27 cellular contexts compared by ENCODE assay signal in genomic region chr9:35712762-35713400, GRCh38. TPM values are rescaled to one million over a fixed set of nuclear protein-coding genes. Genes with fewer than 3 reads are reported as not detected.
A peak's percentile ranks its signal among the peaks of the same experiment; 100 is the strongest.
DNase-seq lines count a peak whose midpoint lies in the region; FAIRE-seq and TF ChIP-seq lines count a peak whose summit lies in the region.
"Had no signal": no experiment of that assay in that cellular context is flagged by ENCODE, and none has a peak within 500 bp of the region (broad histone marks: within the 10 kb centered on the region; RNA-seq: fewer than 3 reads in every experiment).

No MANE protein-coding gene starts in this region.

- peak; percentile 21 to 22; a peak in 2 of 4 replicates for TF ChIP-seq RAD21 in H1 (IDR thresholded peaks at IDR 0.05 in 1 of 2, conservative IDR thresholded peaks at IDR 0.05 in 1 of 2; ENCODE audit: low read depth in 2 of 2, low read length in 2 of 2)

- no peaks in the 10 kb centered on the region for H3K23me2 ChIP-seq in H1 (ENCODE audit: low read depth, low read length)

- no peak overlapping the region for H2BK15ac ChIP-seq in H1 (ENCODE audit: low read length)

- H3K4me3 Mint-ChIP-seq in HFFc6: no peak overlapping the region
- H3K4me3 Mint-ChIP-seq: activated CD4-positive, alpha-beta T cell treated with anti-CD3 and anti-CD28 coated beads, Interleukin-2, amount 10 ng/mL, durations not matched to agents 24 days and 14 days; activated T-helper 1 cell treated with anti-CD3 and anti-CD28 coated beads, Interleukin-12 subunit alpha, Interleukin-12 subunit beta, Interleukin-2, Interleukin-4 antibody, amounts not matched to agents 30 ng/mL and 10 ng/mL and 1 ng/mL, durations not matched to agents 14 hours and 24 hours and 36 hours had no signal

- H3K4me1 Mint-ChIP-seq in HFFc6 (ENCODE audit: low read depth): peaks cover 15% of the 10 kb centered on the region; the same call in 1 of the 2 replicates

- H3K79me2 ChIP-seq in H1 (ENCODE audit: control insufficient read depth in 1 of 2, insufficient read depth in 2 of 2, low read length in 2 of 2): no peaks in the 10 kb centered on the region

- peaks cover 0 to 5% of the 10 kb centered on the region in 2 experiments for H4K20me1 ChIP-seq in H1 (replicated peaks in 1 of 2; ENCODE audit: control insufficient read depth in 1 of 2, insufficient read depth in 2 of 2, low read length in 2 of 2)

- no peak overlapping the region for H3K14ac ChIP-seq in H1 (ENCODE audit: insufficient read length)

- CTCF ChIA-PET in H1 (lab: Charles Lee; ENCODE audit: partially characterized antibody): interaction anchor here (0.5 to 13.8 kb wide), 15 partner anchors 9 to 208 kb away, joined by 3 to 199 read pairs (median 5); partner anchors contain the start of genes ARHGEF39, CCDC107, CREB3 and RMRP

- WGBS in H1 (ENCODE audit: extremely low coverage in 1 of 2, insufficient coverage in 1 of 2, insufficient read length in 1 of 2, insufficient replicate concordance in 2 of 2, low coverage in 1 of 2, low lambda C conversion rate in 2 of 2, missing lambda C conversion rate in 1 of 2), 2 experiments: 86% methylated on average over 11 of the region's 11 CpGs; no CpG with 5 or more reads in 1 of the 2 experiments

- H3K4me2 ChIP-seq in H1 (ENCODE audit: insufficient read depth in 1 of 2, low read depth in 2 of 2, low read length in 2 of 2): no peak overlapping the region
- H3K4me2 ChIP-seq: smooth muscle cell had no signal

- H3K36me3 ChIP-seq in H7 (replicated peaks; ENCODE audit: control insufficient read depth, insufficient read depth, low read length) (peaks cover 65% of the 10 kb centered on the region), H1 (ENCODE audit: control insufficient read depth in 2 of 4, insufficient read depth in 4 of 4, low read length in 3 of 4) (peaks cover 31 to 84% (median 60%) of the 10 kb centered on the region in 4 experiments; a peak in 7 of 8 replicates)

- H2BK20ac ChIP-seq in H1 (ENCODE audit: low read length): no peak overlapping the region

- no peak overlapping the region for H2AFZ ChIP-seq in H1 (ENCODE audit: low read length)

- H3K79me1 ChIP-seq in H1 (ENCODE audit: low read depth, low read length): peaks cover 3% of the 10 kb centered on the region; the same call in 1 of the 2 replicates

- POLR2A ChIA-PET in H1 (lab: Charles Lee; ENCODE audit: partially characterized antibody): interaction anchor here (0.7 to 10.5 kb wide), 8 partner anchors 8 to 43 kb away, joined by 3 to 51 read pairs (median 3); no protein-coding TSS in a partner anchor

- peak in 2 of 3 experiments; percentile 39 to 45; a peak in 3 of 4 replicates for TF ChIP-seq CTCF in H1 (IDR thresholded peaks at IDR 0.05; ENCODE audit: control extremely low read depth in 1 of 3, insufficient read depth in 1 of 3, low read depth in 1 of 3, low read length in 3 of 3)
- TF ChIP-seq CTCF in HFFc6 (IDR thresholded peaks at IDR 0.05): no peak

- no peak overlapping the region for H3K56ac ChIP-seq in H1 (replicated peaks; ENCODE audit: insufficient read length, low read depth, low read length)

- H3K23ac ChIP-seq in H1 (ENCODE audit: insufficient read length): no peak overlapping the region

- H3K27ac Mint-ChIP-seq in HFFc6: no peak overlapping the region
- H3K27ac Mint-ChIP-seq: activated CD4-positive, alpha-beta T cell treated with anti-CD3 and anti-CD28 coated beads, Interleukin-2, amount 10 ng/mL, durations not matched to agents 24 days and 14 days; activated T-helper 1 cell treated with anti-CD3 and anti-CD28 coated beads, Interleukin-12 subunit alpha, Interleukin-12 subunit beta, Interleukin-2, Interleukin-4 antibody, amounts not matched to agents 30 ng/mL and 10 ng/mL and 1 ng/mL, durations not matched to agents 14 hours and 24 hours and 36 hours had no signal

- DNase-seq in H7 (peak; percentile 61), NCI-H226 (peak; percentile 17), H1 (ENCODE audit: low read depth in 1 of 2, low spot score in 2 of 2) (no peak), renal cortical epithelial cell (ENCODE audit: low read depth) (peak; percentile 29), HFFc6 (no peak), NCI-H128 (lab: John Stamatoyannopoulos, UW; ENCODE audit: unreplicated experiment) (no peak), HuH-7 (ENCODE audit: low spot score) (no peak)
- DNase-seq: activated CD4-positive, alpha-beta T cell treated with anti-CD3 and anti-CD28 coated beads, Interleukin-2, amount 10 ng/mL, durations not matched to agents 24 days and 14 days; activated naive CD4-positive, alpha-beta T cell treated with anti-CD3 and anti-CD28 coated beads, Interleukin-2, amount 50 U/mL, for 16 hours; cortex of kidney; DMS153; esophagus squamous epithelium; foreskin melanocyte; GOT3; left ventricle myocardium inferior; NCI-H1694 treated with DMSO at 0.1 percent for 48 hours; NCI-H524; NK-92 treated with Interleukin-12 subunit alpha and Interleukin-12 subunit beta, amount 100 ng/mL, for 24 hours; retina; Right ventricle myocardium superior; stimulated activated CD4-positive, alpha-beta T cell treated with anti-CD3 and anti-CD28 coated beads, Interleukin-1b, Interleukin-23, amount 100 ng/mL, for 48 hours; stimulated activated CD8-positive, alpha-beta memory T cell treated with anti-CD3 and anti-CD28 coated beads, Interleukin-4, amount 100 ng/mL, for 48 hours; trophoblast cell had no signal

- no peak overlapping the region for H2BK12ac ChIP-seq in H1 (ENCODE audit: low read depth, low read length)

- H3K9me3 ChIP-seq in H1 (ENCODE audit: insufficient read depth in 2 of 2, low read depth in 1 of 2, low read length in 1 of 2): no peaks in the 10 kb centered on the region
- H3K9me3 ChIP-seq: esophagus squamous epithelium, left ventricle myocardium inferior had no signal

- no peak overlapping the region for H2BK120ac ChIP-seq in H1 (replicated peaks; ENCODE audit: low read depth, low read length)

- H4K8ac ChIP-seq in H1 (ENCODE audit: extremely low read depth, insufficient read depth, low read length): no peak overlapping the region

- no peak overlapping the region for H2AK5ac ChIP-seq in H1 (ENCODE audit: low read depth, low read length)

- no peaks in the 10 kb centered on the region; the same call in none of the 2 replicates for H3K27me3 Mint-ChIP-seq in HFFc6 (ENCODE audit: insufficient read depth)
- H3K27me3 Mint-ChIP-seq: activated CD4-positive, alpha-beta T cell treated with anti-CD3 and anti-CD28 coated beads, Interleukin-2, amount 10 ng/mL, durations not matched to agents 24 days and 14 days had no signal

- H3K4me1 ChIP-seq in H1 (replicated peaks in 1 of 4; ENCODE audit: control insufficient read depth in 3 of 4, insufficient read depth in 4 of 4, low read length in 3 of 4): no peaks in the 10 kb centered on the region
- H3K4me1 ChIP-seq: esophagus squamous epithelium had no signal

- H3K36me3 Mint-ChIP-seq in HFFc6 (ENCODE audit: low read depth): peaks cover 65% of the 10 kb centered on the region

- H3K9ac ChIP-seq in H1 (replicated peaks in 1 of 4; ENCODE audit: extremely low read depth in 1 of 4, low read depth in 3 of 4, low read length in 3 of 4): no peak overlapping the region

- TF ChIP-seq EP300 in H1 (IDR thresholded peaks at IDR 0.05; ENCODE audit: borderline replicate concordance in 1 of 2, low read depth in 2 of 2, low read length in 2 of 2): no peak

- no peak overlapping the region for H3K4ac ChIP-seq in H1 (replicated peaks; ENCODE audit: insufficient read length, low read depth, low read length)

- no peak for FAIRE-seq in H1 (lab: Jason Lieb, UNC)
- FAIRE-seq: GM12892 had no signal

- H4K91ac ChIP-seq in H1 (replicated peaks; ENCODE audit: insufficient read length, low read length): no peak overlapping the region

- H3K27me3 ChIP-seq in H7 (ENCODE audit: control insufficient read depth, insufficient read depth, low read length) (no peaks in the 10 kb centered on the region), H1 (replicated peaks in 1 of 4; ENCODE audit: control insufficient read depth in 3 of 4, extremely low read depth in 1 of 4, insufficient read depth in 3 of 4, low read length in 3 of 4) (no peaks in the 10 kb centered on the region)
- H3K27me3 ChIP-seq: cardiac muscle cell, esophagus squamous epithelium had no signal

- H3K9me3 Mint-ChIP-seq in HFFc6: no peaks in the 10 kb centered on the region
- H3K9me3 Mint-ChIP-seq: activated CD4-positive, alpha-beta T cell treated with anti-CD3 and anti-CD28 coated beads, Interleukin-2, amount 10 ng/mL, durations not matched to agents 24 days and 14 days; activated T-helper 1 cell treated with anti-CD3 and anti-CD28 coated beads, Interleukin-12 subunit alpha, Interleukin-12 subunit beta, Interleukin-2, Interleukin-4 antibody, amounts not matched to agents 30 ng/mL and 10 ng/mL and 1 ng/mL, durations not matched to agents 14 hours and 24 hours and 36 hours had no signal

- no peak overlapping the region for H2BK5ac ChIP-seq in H1 (ENCODE audit: low read depth, low read length)

- H3K27ac ChIP-seq in H1 (ENCODE audit: low read depth, low read length): no peak overlapping the region
- H3K27ac ChIP-seq: left ventricle myocardium inferior had no signal

- H3K18ac ChIP-seq in H1 (ENCODE audit: extremely low read depth, low read length): no peak overlapping the region

- H4K5ac ChIP-seq in H1 (ENCODE audit: insufficient read length, low read depth, low read length): no peak overlapping the region

- H3K4me3 ChIP-seq in H7 (ENCODE audit: insufficient read depth, low read depth, low read length): no peak overlapping the region
- no peak overlapping the region for H3K4me3 ChIP-seq in H1 (ENCODE audit: extremely low read depth in 1 of 4, insufficient read depth in 2 of 4, low read depth in 3 of 4, low read length in 4 of 4)
- H3K4me3 ChIP-seq: cardiac muscle cell, esophagus squamous epithelium, left ventricle myocardium inferior, smooth muscle cell had no signal

- no peak for TF ChIP-seq POLR2A in H1 (IDR thresholded peaks at IDR 0.05; ENCODE audit: control extremely low read depth in 1 of 2, low read depth in 2 of 2, low read length in 2 of 2)

RNA-seq across cellular contexts. Expression of gene TLN1, which starts 19.1 kb away (rescaled TPM):
- total RNA-seq in H7 (2014; rRNA removed; shearing (Covaris generic)): 91.2 and 106 TPM in 2 replicates
- total RNA-seq in H1 (2021; fragmentation: NEBNext Ultra II Directional; extraction: Animal tissue kit (Norgen Biotek cat#: 25700)): 87.9 and 90.1 TPM in 2 replicates
- polyA plus RNA-seq in H1 (2011; rRNA removed): 28.1 and 42.4 TPM in 2 replicates
- 33.0 TPM for polyA plus RNA-seq in H1 (2011; cell fraction: cytosol; rRNA removed)
- 67.3 TPM for polyA plus RNA-seq in H1 (2011; cell fraction: nucleus; rRNA removed)
- polyA plus RNA-seq in H1 (2012, experiment 1 of 2): 50.9 to 99.1 TPM (median 96.6 TPM) in 4 replicates
- 50.7 TPM for polyA plus RNA-seq in H1 (2012, experiment 2 of 2)
- polyA plus RNA-seq in H1 (2013, experiment 1 of 2): 22.9 TPM
- 19.0 TPM for polyA plus RNA-seq in H1 (2013, experiment 2 of 2)
- polyA minus RNA-seq in H1 (2011; rRNA and poly(A)+ RNA removed): 155 and 174 TPM in 2 replicates
- 128 TPM for polyA minus RNA-seq in H1 (2011; cell fraction: cytosol; rRNA and poly(A)+ RNA removed)
- 53.8 TPM for polyA minus RNA-seq in H1 (2011; cell fraction: nucleus; rRNA and poly(A)+ RNA removed)
- 266 and 772 TPM in 2 replicates for total RNA-seq in renal cortical epithelial cell
- total RNA-seq in HFFc6 (2021; fragmentation: NEBNext Ultra II Directional; extraction: Animal tissue kit (Norgen Biotek cat#: 25700)): 100 to 1,000 TPM; 470 to 562 (median 491) TPM

RNA-seq across cellular contexts. Expression of gene CREB3, which starts 19.6 kb away (rescaled TPM):
- total RNA-seq in H7 (2014; rRNA removed; shearing (Covaris generic)): 26.0 and 28.6 TPM in 2 replicates
- total RNA-seq in H1 (2021; fragmentation: NEBNext Ultra II Directional; extraction: Animal tissue kit (Norgen Biotek cat#: 25700)): 24.4 and 26.5 TPM in 2 replicates
- 25.7 and 29.1 TPM in 2 replicates for polyA plus RNA-seq in H1 (2011; rRNA removed)
- polyA plus RNA-seq in H1 (2011; cell fraction: cytosol; rRNA removed): 20.3 TPM
- polyA plus RNA-seq in H1 (2011; cell fraction: nucleus; rRNA removed): 21.4 TPM
- polyA plus RNA-seq in H1 (2012, experiment 1 of 2): 20.6 to 25.5 TPM (median 24.4 TPM) in 4 replicates
- 33.8 TPM for polyA plus RNA-seq in H1 (2012, experiment 2 of 2)
- polyA plus RNA-seq in H1 (2013, experiment 1 of 2): 17.0 TPM
- polyA plus RNA-seq in H1 (2013, experiment 2 of 2): 16.9 TPM
- polyA minus RNA-seq in H1 (2011; rRNA and poly(A)+ RNA removed): 11.0 and 12.0 TPM in 2 replicates
- 10.3 TPM for polyA minus RNA-seq in H1 (2011; cell fraction: cytosol; rRNA and poly(A)+ RNA removed)
- 10.2 TPM for polyA minus RNA-seq in H1 (2011; cell fraction: nucleus; rRNA and poly(A)+ RNA removed)
- total RNA-seq in renal cortical epithelial cell: 57.8 and 152 TPM in 2 replicates
- total RNA-seq in HFFc6 (2021; fragmentation: NEBNext Ultra II Directional; extraction: Animal tissue kit (Norgen Biotek cat#: 25700)): 100 to 1,000 TPM; 106 to 127 (median 114) TPM

RNA-seq across cellular contexts. Expression of gene TPM2, which starts 23.2 kb away (rescaled TPM):
- 117 and 129 TPM in 2 replicates for total RNA-seq in H7 (2014; rRNA removed; shearing (Covaris generic))
- total RNA-seq in H1 (2021; fragmentation: NEBNext Ultra II Directional; extraction: Animal tissue kit (Norgen Biotek cat#: 25700)): 181 and 197 TPM in 2 replicates
- 62.5 and 71.2 TPM in 2 replicates for polyA plus RNA-seq in H1 (2011; rRNA removed)
- polyA plus RNA-seq in H1 (2011; cell fraction: cytosol; rRNA removed): 159 TPM
- polyA plus RNA-seq in H1 (2011; cell fraction: nucleus; rRNA removed): 217 TPM
- 249 to 272 TPM (median 266 TPM) in 4 replicates for polyA plus RNA-seq in H1 (2012, experiment 1 of 2)
- polyA plus RNA-seq in H1 (2012, experiment 2 of 2): 161 TPM
- polyA plus RNA-seq in H1 (2013, experiment 1 of 2): 162 TPM
- 155 TPM for polyA plus RNA-seq in H1 (2013, experiment 2 of 2)
- polyA minus RNA-seq in H1 (2011; rRNA and poly(A)+ RNA removed): 20.1 and 22.0 TPM in 2 replicates
- 69.5 TPM for polyA minus RNA-seq in H1 (2011; cell fraction: cytosol; rRNA and poly(A)+ RNA removed)
- polyA minus RNA-seq in H1 (2011; cell fraction: nucleus; rRNA and poly(A)+ RNA removed): 52.3 TPM
- total RNA-seq in renal cortical epithelial cell: 51.4 and 124 TPM in 2 replicates
- 1,000 to 10,000 TPM; 1,810 to 3,557 (median 2,546) TPM for total RNA-seq in HFFc6 (2021; fragmentation: NEBNext Ultra II Directional; extraction: Animal tissue kit (Norgen Biotek cat#: 25700))

RNA-seq across cellular contexts. Expression of gene GBA2, which starts 36.1 kb away (rescaled TPM):
- total RNA-seq in H7 (2014; rRNA removed; shearing (Covaris generic)): 75.2 and 85.5 TPM in 2 replicates
- 69.1 and 71.9 TPM in 2 replicates for total RNA-seq in H1 (2021; fragmentation: NEBNext Ultra II Directional; extraction: Animal tissue kit (Norgen Biotek cat#: 25700))
- polyA plus RNA-seq in H1 (2011; rRNA removed): 64.2 and 81.4 TPM in 2 replicates
- polyA plus RNA-seq in H1 (2011; cell fraction: cytosol; rRNA removed): 87.4 TPM
- polyA plus RNA-seq in H1 (2011; cell fraction: nucleus; rRNA removed): 241 TPM
- polyA plus RNA-seq in H1 (2012, experiment 1 of 2): 67.1 to 85.0 TPM (median 79.7 TPM) in 4 replicates
- 57.6 TPM for polyA plus RNA-seq in H1 (2012, experiment 2 of 2)
- polyA plus RNA-seq in H1 (2013, experiment 1 of 2): 48.6 TPM
- polyA plus RNA-seq in H1 (2013, experiment 2 of 2): 44.0 TPM
- 132 and 143 TPM in 2 replicates for polyA minus RNA-seq in H1 (2011; rRNA and poly(A)+ RNA removed)
- polyA minus RNA-seq in H1 (2011; cell fraction: cytosol; rRNA and poly(A)+ RNA removed): 39.7 TPM
- polyA minus RNA-seq in H1 (2011; cell fraction: nucleus; rRNA and poly(A)+ RNA removed): 91.8 TPM
- 14.9 and 46.9 TPM in 2 replicates for total RNA-seq in renal cortical epithelial cell
- 10 to 100 TPM; 22.9 to 25.7 (median 24.0) TPM for total RNA-seq in HFFc6 (2021; fragmentation: NEBNext Ultra II Directional; extraction: Animal tissue kit (Norgen Biotek cat#: 25700))

RNA-seq across cellular contexts. Expression of gene RGP1, which starts 36.2 kb away (rescaled TPM):
- total RNA-seq in H7 (2014; rRNA removed; shearing (Covaris generic)): 14.4 and 16.4 TPM in 2 replicates
- 21.8 and 22.7 TPM in 2 replicates for total RNA-seq in H1 (2021; fragmentation: NEBNext Ultra II Directional; extraction: Animal tissue kit (Norgen Biotek cat#: 25700))
- polyA plus RNA-seq in H1 (2011; rRNA removed): 11.8 and 13.9 TPM in 2 replicates
- polyA plus RNA-seq in H1 (2011; cell fraction: cytosol; rRNA removed): 14.5 TPM
- 17.8 TPM for polyA plus RNA-seq in H1 (2011; cell fraction: nucleus; rRNA removed)
- 11.9 to 15.9 TPM (median 14.9 TPM) in 4 replicates for polyA plus RNA-seq in H1 (2012, experiment 1 of 2)
- polyA plus RNA-seq in H1 (2012, experiment 2 of 2): 9.5 TPM
- 10.0 TPM for polyA plus RNA-seq in H1 (2013, experiment 1 of 2)
- 9.3 TPM for polyA plus RNA-seq in H1 (2013, experiment 2 of 2)
- 24.8 and 26.1 TPM in 2 replicates for polyA minus RNA-seq in H1 (2011; rRNA and poly(A)+ RNA removed)
- 10.4 TPM for polyA minus RNA-seq in H1 (2011; cell fraction: cytosol; rRNA and poly(A)+ RNA removed)
- polyA minus RNA-seq in H1 (2011; cell fraction: nucleus; rRNA and poly(A)+ RNA removed): 16.7 TPM
- 13.7 and 24.3 TPM in 2 replicates for total RNA-seq in renal cortical epithelial cell
- total RNA-seq in HFFc6 (2021; fragmentation: NEBNext Ultra II Directional; extraction: Animal tissue kit (Norgen Biotek cat#: 25700)): 10 to 100 TPM; 27.6 to 35.1 (median 30.9) TPM

Comparison
In these comparisons a context has a peak if more than half of its experiments do, and no peak if none do; other contexts are left out.
1. DNase-seq: peak in H7 (single experiment), NCI-H226 (single experiment) and renal cortical epithelial cell (single experiment); none in H1 (0 of 2), HFFc6 (single experiment), NCI-H128 (single experiment) and HuH-7 (single experiment).